In the genomic region with DNA sequence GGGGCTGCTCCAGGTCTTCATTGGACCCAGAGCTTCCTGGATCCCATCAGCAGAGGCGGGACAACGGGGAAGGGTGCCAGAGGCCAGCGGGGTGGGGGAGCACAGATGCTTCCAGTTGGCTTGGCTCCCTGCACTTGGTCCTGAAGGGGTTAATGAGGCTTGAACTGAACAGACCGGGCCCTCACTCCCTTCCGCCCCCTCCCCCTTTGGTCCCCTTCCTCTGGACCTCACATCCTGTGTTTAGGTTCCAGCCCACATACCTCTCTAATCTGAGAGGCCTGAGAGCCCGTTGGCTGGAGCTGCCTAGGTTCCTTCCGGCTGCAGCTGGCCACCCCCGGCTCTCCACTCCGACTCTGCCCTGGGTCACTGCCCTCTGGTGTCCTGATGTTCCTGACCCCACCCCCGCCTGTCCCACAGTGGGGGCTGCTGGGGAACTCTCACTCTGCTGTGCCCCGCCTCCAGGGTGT, we compare ENCODE assay signal across 8 cellular contexts. TPM values are rescaled to one million over a fixed set of nuclear protein-coding genes. Genes with fewer than 3 reads are reported as not detected.
DNase-seq lines count a peak whose midpoint lies in the region; ATAC-seq and TF ChIP-seq lines count a peak whose summit lies in the region.

No MANE protein-coding gene starts in this region.

- H3K27me3 Mint-ChIP-seq in activated CD4-positive, alpha-beta memory T cell treated with anti-CD3 and anti-CD28 coated beads, Interleukin-2, amount 10 ng/mL, durations not matched to agents 7 days and 5 days = no peaks in the 10 kb centered on the region

- H3K27ac Mint-ChIP-seq in activated CD4-positive, alpha-beta memory T cell treated with anti-CD3 and anti-CD28 coated beads, Interleukin-2, amount 10 ng/mL, durations not matched to agents 7 days and 5 days = no peak overlapping the region

- in situ Hi-C loops in SK-MEL-5 (cut with HindIII; ENCODE audit: low pct_unique_long_range_greater_than_20kb, low sequenced_read_pairs) = no loop called here

- POLR2A ChIA-PET in activated CD4-positive, alpha-beta memory T cell treated with anti-CD3 and anti-CD28 coated beads, Interleukin-2, amount 10 ng/mL, durations not matched to agents 7 days and 5 days (lab: Charles Lee) = interaction anchor here (0.7 to 2.3 kb wide), 3 partner anchors 12 to 29 kb away, joined by 3 to 8 read pairs (median 4); no protein-coding TSS in a partner anchor

- H3K27ac ChIP-seq in BLaER1 treated with 17β-estradiol and CSF1 and Interleukin-3, amounts not matched to agents 10 nM and 100 nM = peak overlapping the region; percentile 24 to 100 (median 100); a peak in 20 of 22 replicates
- H3K27ac ChIP-seq in osteoblast (ENCODE audit: low read depth, low read length) = peak overlapping the region; percentile 100

- H3K36me3 Mint-ChIP-seq in activated CD4-positive, alpha-beta memory T cell treated with anti-CD3 and anti-CD28 coated beads, Interleukin-2, amount 10 ng/mL, durations not matched to agents 7 days and 5 days (ENCODE audit: low read depth) = peaks cover 21% of the 10 kb centered on the region

- H3K4me2 ChIP-seq in BLaER1 treated with 17β-estradiol and CSF1 and Interleukin-3, amounts not matched to agents 10 nM and 100 nM = peak overlapping the region; percentile 92 to 99 (median 94)
- peak overlapping the region; percentile 58 for H3K4me2 ChIP-seq in osteoblast (ENCODE audit: insufficient read depth, low read length)

- no peaks in the 10 kb centered on the region for H3K9me3 ChIP-seq in BLaER1 treated with 17β-estradiol and CSF1 and Interleukin-3, amounts not matched to agents 10 nM and 100 nM (replicated peaks in 1 of 11)
- H3K9me3 ChIP-seq in osteoblast (ENCODE audit: low read depth, low read length) = no peaks in the 10 kb centered on the region

- peaks cover 21 to 67% (median 45%) of the 10 kb centered on the region in 11 experiments for H3K36me3 ChIP-seq in BLaER1 treated with 17β-estradiol and CSF1 and Interleukin-3, amounts not matched to agents 10 nM and 100 nM
- H3K36me3 ChIP-seq in osteoblast (ENCODE audit: insufficient read depth, low read length) = peaks cover 10% of the 10 kb centered on the region

- peaks cover 38% of the 10 kb centered on the region for H3K4me1 Mint-ChIP-seq in activated CD4-positive, alpha-beta memory T cell treated with anti-CD3 and anti-CD28 coated beads, Interleukin-2, amount 10 ng/mL, durations not matched to agents 7 days and 5 days

- H4K20me1 ChIP-seq in BLaER1 treated with 17β-estradiol and CSF1 and Interleukin-3, amounts not matched to agents 10 nM and 100 nM = peaks cover 0 to 5% (median 0%) of the 10 kb centered on the region in 11 experiments; a peak in 3 of 22 replicates
- H4K20me1 ChIP-seq in osteoblast (ENCODE audit: insufficient read depth, low read length) = no peaks in the 10 kb centered on the region

- no peak overlapping the region for H3K4me3 Mint-ChIP-seq in activated CD4-positive, alpha-beta memory T cell treated with anti-CD3 and anti-CD28 coated beads, Interleukin-2, amount 10 ng/mL, durations not matched to agents 7 days and 5 days

- H3K4me3 ChIP-seq in BLaER1 treated with 17β-estradiol and CSF1 and Interleukin-3, amounts not matched to agents 10 nM and 100 nM = peak overlapping the region in 9 of 10 experiments; percentile 31 to 62 (median 49); a peak in 18 of 20 replicates
- H3K4me3 ChIP-seq in fibroblast of the aortic adventitia (ENCODE audit: low read depth, low read length) = peak overlapping the region; percentile 37
- peak overlapping the region; percentile 22 for H3K4me3 ChIP-seq in osteoblast (ENCODE audit: insufficient read depth, low read length)

- peak overlapping the region; percentile 63 to 100 (median 93) for H3K9ac ChIP-seq in BLaER1 treated with 17β-estradiol and CSF1 and Interleukin-3, amounts not matched to agents 10 nM and 100 nM

- TF ChIP-seq CTCF in fibroblast of the aortic adventitia (IDR thresholded peaks at IDR 0.05; ENCODE audit: insufficient read depth, low read length) (no peak), osteoblast (IDR thresholded peaks at IDR 0.05; ENCODE audit: extremely low read depth, low read depth, low read length) (no peak)

- H3K9me3 Mint-ChIP-seq in activated CD4-positive, alpha-beta memory T cell treated with anti-CD3 and anti-CD28 coated beads, Interleukin-2, amount 10 ng/mL, durations not matched to agents 7 days and 5 days = no peaks in the 10 kb centered on the region

- ATAC-seq in HG03520 (IDR thresholded peaks at IDR 0.05; ENCODE audit: unreplicated experiment) = no peak

- DNase-seq in SK-MEL-5 (ENCODE audit: low read depth, low spot score) = peak; percentile 16
- peak; percentile 92 for DNase-seq in fibroblast of the aortic adventitia (ENCODE audit: low read depth)
- peak; percentile 66 for DNase-seq in osteoblast (ENCODE audit: insufficient read length, low spot score, missing footprints)
- no peak for DNase-seq in activated CD4-positive, alpha-beta memory T cell treated with anti-CD3 and anti-CD28 coated beads, Interleukin-2, amount 10 ng/mL, durations not matched to agents 7 days and 5 days
- DNase-seq in SIG-M5 treated with dmso at 0.1 percent for 504 hours (lab: John Stamatoyannopoulos, UW; ENCODE audit: unreplicated experiment) = no peak
- no peak for DNase-seq in inferior parietal cortex (ENCODE audit: extremely low spot score)

- H3K79me2 ChIP-seq in osteoblast (ENCODE audit: insufficient read depth, low read length) = peaks cover 15% of the 10 kb centered on the region

- CTCF ChIA-PET in activated CD4-positive, alpha-beta memory T cell treated with anti-CD3 and anti-CD28 coated beads, Interleukin-2, amount 10 ng/mL, durations not matched to agents 7 days and 5 days (lab: Charles Lee) = interaction anchor here (0.7 to 9.4 kb wide), 36 partner anchors 8 to 646 kb away, joined by 3 to 112 read pairs (median 4); a partner anchor contains a TSS

- H2AFZ ChIP-seq in osteoblast (ENCODE audit: low read length) = no peak overlapping the region

- no peaks in the 10 kb centered on the region for H3K27me3 ChIP-seq in BLaER1 treated with 17β-estradiol and CSF1 and Interleukin-3, amounts not matched to agents 10 nM and 100 nM
- no peaks in the 10 kb centered on the region for H3K27me3 ChIP-seq in osteoblast (ENCODE audit: insufficient read depth, low read length)

- H3K4me1 ChIP-seq in BLaER1 treated with 17β-estradiol and CSF1 and Interleukin-3, amounts not matched to agents 10 nM and 100 nM = peaks cover 76 to 94% (median 84%) of the 10 kb centered on the region in 10 experiments
- peaks cover 75% of the 10 kb centered on the region for H3K4me1 ChIP-seq in osteoblast (ENCODE audit: insufficient read depth, low read length)

RNA-seq across cellular contexts. Expression of a gene that starts 32.3 kb away (rescaled TPM):
- total RNA-seq in SK-MEL-5 (2014; rRNA removed; shearing (Covaris generic)) = 88.1 and 95.8 TPM in 2 replicates
- polyA plus RNA-seq in SK-MEL-5 (2015; cell fraction: cytosol; rRNA removed) = 94.5 and 112 TPM in 2 replicates
- polyA plus RNA-seq in SK-MEL-5 (2015; cell fraction: nucleus; rRNA removed) = 51.9 and 52.3 TPM in 2 replicates
- 48.2 and 91.5 TPM in 2 replicates for total RNA-seq in fibroblast of the aortic adventitia (ENCODE audit: low replicate concordance)
- 64.8 and 73.5 TPM in 2 replicates for total RNA-seq in osteoblast
- total RNA-seq in activated CD4-positive, alpha-beta memory T cell treated with anti-CD3 and anti-CD28 coated beads, Interleukin-2, amount 10 ng/mL, durations not matched to agents 7 days and 5 days = 10 to 100 TPM; 88.3 to 97.7 TPM

RNA-seq across cellular contexts. Expression of a gene that starts 32.9 kb away (rescaled TPM):
- 9.4 and 12.7 TPM in 2 replicates for total RNA-seq in SK-MEL-5 (2014; rRNA removed; shearing (Covaris generic))
- polyA plus RNA-seq in SK-MEL-5 (2015; cell fraction: cytosol; rRNA removed) = 44.1 and 52.5 TPM in 2 replicates
- polyA plus RNA-seq in SK-MEL-5 (2015; cell fraction: nucleus; rRNA removed) = 24.4 and 30.5 TPM in 2 replicates
- 21.3 and 66.0 TPM in 2 replicates for total RNA-seq in fibroblast of the aortic adventitia (ENCODE audit: low replicate concordance)
- 64.8 and 79.6 TPM in 2 replicates for total RNA-seq in osteoblast
- total RNA-seq in activated CD4-positive, alpha-beta memory T cell treated with anti-CD3 and anti-CD28 coated beads, Interleukin-2, amount 10 ng/mL, durations not matched to agents 7 days and 5 days = 10 to 100 TPM; 17.3 to 18.2 TPM

RNA-seq across cellular contexts. Expression of a gene that starts 34.6 kb away (rescaled TPM):
- 53.9 and 57.1 TPM in 2 replicates for total RNA-seq in SK-MEL-5 (2014; rRNA removed; shearing (Covaris generic))
- polyA plus RNA-seq in SK-MEL-5 (2015; cell fraction: cytosol; rRNA removed) = 70.4 and 75.0 TPM in 2 replicates
- polyA plus RNA-seq in SK-MEL-5 (2015; cell fraction: nucleus; rRNA removed) = 17.7 and 39.4 TPM in 2 replicates
- total RNA-seq in fibroblast of the aortic adventitia (ENCODE audit: low replicate concordance) (28.0 and 42.0 TPM in 2 replicates), osteoblast (86.1 and 104 TPM in 2 replicates)
- 1 to 10 TPM; 2.4 to 3.0 TPM for total RNA-seq in activated CD4-positive, alpha-beta memory T cell treated with anti-CD3 and anti-CD28 coated beads, Interleukin-2, amount 10 ng/mL, durations not matched to agents 7 days and 5 days

Comparison
In these comparisons a context has a peak if more than half of its experiments do, and no peak if none do; other contexts are left out.
1. DNase-seq: peak in SK-MEL-5 (single experiment), fibroblast of the aortic adventitia (single experiment) and osteoblast (single experiment); none in activated CD4-positive, alpha-beta memory T cell treated with anti-CD3 and anti-CD28 coated beads, Interleukin-2, amount 10 ng/mL, durations not matched to agents 7 days and 5 days (single experiment), SIG-M5 treated with dmso at 0.1 percent for 504 hours (single experiment) and inferior parietal cortex (single experiment).
2. Peak in every context shown above with its lines, with median percentiles within 50 percentile points of each other: H3K4me3 ChIP-seq.